ENCODE assay signal across 8 cellular contexts in genomic region chr1:5990913-5991783, GRCh38. TPM values are rescaled to one million over a fixed set of nuclear protein-coding genes. Genes with fewer than 3 reads are reported as not detected.
DNase-seq lines count a peak whose midpoint lies in the region; ATAC-seq and TF ChIP-seq lines count a peak whose summit lies in the region.

No MANE protein-coding gene starts in this region.

- TF ChIP-seq CTCF in HL-60 (IDR thresholded peaks at IDR 0.05; ENCODE audit: insufficient read depth, low read length) (no peak), esophagus muscularis mucosa (IDR thresholded peaks at IDR 0.05) (no peak), uterus (IDR thresholded peaks at IDR 0.05) (no peak)

- intact Hi-C loops in esophagus muscularis mucosa (cut with DNase I) = loop anchor here (10.0 kb wide), 1 partner anchor 204 kb away; the partner anchor contains the start of gene RPL22
- intact Hi-C loops in uterus (cut with DNase I; ENCODE audit: low total_unique reads) = no loop called here

- H3K4me2 ChIP-seq in BLaER1 treated with 17β-estradiol and CSF1 and Interleukin-3, amounts not matched to agents 10 nM and 100 nM = peak overlapping the region; percentile 91 to 99 (median 98)

- no peaks in the 10 kb centered on the region for H3K9me3 Mint-ChIP-seq in activated CD8-positive, alpha-beta T cell treated with anti-CD3 and anti-CD28 coated beads, Interleukin-2, amount 10 ng/mL, durations not matched to agents 7 days and 5 days (ENCODE audit: insufficient read depth)
- no peaks in the 10 kb centered on the region for H3K9me3 Mint-ChIP-seq in naive B cell

- peak overlapping the region; percentile 62 to 87 (median 76) for H3K4me3 ChIP-seq in BLaER1 treated with 17β-estradiol and CSF1 and Interleukin-3, amounts not matched to agents 10 nM and 100 nM
- H3K4me3 ChIP-seq in HL-60 (replicated peaks; ENCODE audit: insufficient read depth, low read length) (peak overlapping the region; percentile 94), esophagus muscularis mucosa (peak overlapping the region; percentile 62 to 97 (median 72)), uterus (peak overlapping the region; percentile 77 to 83)

- TF ChIP-seq POLR2A in esophagus muscularis mucosa (IDR thresholded peaks at IDR 0.05; ENCODE audit: low read depth) = no peak
- TF ChIP-seq POLR2A in uterus (IDR thresholded peaks at IDR 0.05) = no peak

- H4K20me1 ChIP-seq in BLaER1 treated with 17β-estradiol and CSF1 and Interleukin-3, amounts not matched to agents 10 nM and 100 nM = peaks cover 0 to 58% (median 30%) of the 10 kb centered on the region in 11 experiments; a peak in 15 of 22 replicates

- H3K27ac Mint-ChIP-seq in activated CD8-positive, alpha-beta T cell treated with anti-CD3 and anti-CD28 coated beads, Interleukin-2, amount 10 ng/mL, durations not matched to agents 7 days and 5 days = peak overlapping the region; percentile 83
- peak overlapping the region; percentile 89 to 98 (median 94) for H3K27ac Mint-ChIP-seq in naive B cell

- H3K36me3 ChIP-seq in BLaER1 treated with 17β-estradiol and CSF1 and Interleukin-3, amounts not matched to agents 10 nM and 100 nM = peaks cover 0 to 22% (median 9%) of the 10 kb centered on the region in 11 experiments; a peak in 16 of 22 replicates
- H3K36me3 ChIP-seq in esophagus muscularis mucosa (no peaks in the 10 kb centered on the region), uterus (no peaks in the 10 kb centered on the region)

- DNase-seq in HL-60 (ENCODE audit: low read depth in 1 of 2, low spot score in 1 of 2) = peak; percentile 9 to 18
- peak; percentile 49 for DNase-seq in activated CD8-positive, alpha-beta T cell treated with anti-CD3 and anti-CD28 coated beads, Interleukin-2, amount 10 ng/mL, durations not matched to agents 7 days and 5 days
- DNase-seq in esophagus muscularis mucosa (ENCODE audit: extremely low spot score) = no peak
- peak; percentile 43 for DNase-seq in naive B cell
- DNase-seq in uterus = peak in 1 of 2 donors; percentile 44

- H3K9ac ChIP-seq in BLaER1 treated with 17β-estradiol and CSF1 and Interleukin-3, amounts not matched to agents 10 nM and 100 nM = peak overlapping the region; percentile 71 to 99 (median 94); a peak in 21 of 22 replicates

- no peaks in the 10 kb centered on the region for H3K27me3 ChIP-seq in BLaER1 treated with 17β-estradiol and CSF1 and Interleukin-3, amounts not matched to agents 10 nM and 100 nM
- H3K27me3 ChIP-seq in HL-60 (ENCODE audit: insufficient read depth, poor library complexity, severe bottlenecking) = no peaks in the 10 kb centered on the region
- H3K27me3 ChIP-seq in esophagus muscularis mucosa = no peaks in the 10 kb centered on the region
- H3K27me3 ChIP-seq in uterus = no peaks in the 10 kb centered on the region

- no peaks in the 10 kb centered on the region for H3K9me3 ChIP-seq in BLaER1 treated with 17β-estradiol and CSF1 and Interleukin-3, amounts not matched to agents 10 nM and 100 nM (replicated peaks in 1 of 11)
- no peaks in the 10 kb centered on the region for H3K9me3 ChIP-seq in esophagus muscularis mucosa
- no peaks in the 10 kb centered on the region for H3K9me3 ChIP-seq in uterus

- H3K4me1 Mint-ChIP-seq in activated CD8-positive, alpha-beta T cell treated with anti-CD3 and anti-CD28 coated beads, Interleukin-2, amount 10 ng/mL, durations not matched to agents 7 days and 5 days (ENCODE audit: low read depth) = peaks cover 32% of the 10 kb centered on the region
- H3K4me1 Mint-ChIP-seq in naive B cell = peaks cover 33 to 38% (median 33%) of the 10 kb centered on the region in 3 donors

- peak overlapping the region in 10 of 11 experiments; percentile 27 to 99 (median 53); a peak in 17 of 22 replicates for H3K27ac ChIP-seq in BLaER1 treated with 17β-estradiol and CSF1 and Interleukin-3, amounts not matched to agents 10 nM and 100 nM
- H3K27ac ChIP-seq in HL-60 (replicated peaks) = peak overlapping the region; percentile 92
- peak overlapping the region; percentile 88 to 97 (median 90) for H3K27ac ChIP-seq in esophagus muscularis mucosa (replicated peaks in 1 of 4)
- H3K27ac ChIP-seq in uterus = peak overlapping the region; percentile 0 to 89

- H3K4me1 ChIP-seq in BLaER1 treated with 17β-estradiol and CSF1 and Interleukin-3, amounts not matched to agents 10 nM and 100 nM = peaks cover 39 to 48% (median 45%) of the 10 kb centered on the region in 10 experiments
- H3K4me1 ChIP-seq in esophagus muscularis mucosa = peaks cover 15 to 43% (median 25%) of the 10 kb centered on the region in 4 donors
- H3K4me1 ChIP-seq in uterus = peaks cover 3 to 6% of the 10 kb centered on the region in 2 donors

- ATAC-seq in activated CD8-positive, alpha-beta T cell treated with anti-CD3 and anti-CD28 coated beads, Interleukin-2, amount 10 ng/mL, durations not matched to agents 7 days and 5 days = peak; percentile 2
- ATAC-seq in naive B cell (ENCODE audit: low read depth in 2 of 2) = no peak
- no peak for ATAC-seq in GM21381 (IDR thresholded peaks at IDR 0.05; ENCODE audit: unreplicated experiment)
- ATAC-seq in GM21423 (IDR thresholded peaks at IDR 0.05; ENCODE audit: unreplicated experiment) = no peak

- H3K4me3 Mint-ChIP-seq in activated CD8-positive, alpha-beta T cell treated with anti-CD3 and anti-CD28 coated beads, Interleukin-2, amount 10 ng/mL, durations not matched to agents 7 days and 5 days = peak overlapping the region; percentile 83
- H3K4me3 Mint-ChIP-seq in naive B cell = peak overlapping the region; percentile 87 to 99 (median 92)

- POLR2A ChIA-PET in activated CD8-positive, alpha-beta T cell treated with anti-CD3 and anti-CD28 coated beads, Interleukin-2, amount 10 ng/mL, durations not matched to agents 7 days and 5 days (lab: Charles Lee) = interaction anchor here (8.2 kb wide), 1 partner anchor 37 kb away, joined by 105 read pairs; no protein-coding TSS in a partner anchor

- CTCF ChIA-PET in activated CD8-positive, alpha-beta T cell treated with anti-CD3 and anti-CD28 coated beads, Interleukin-2, amount 10 ng/mL, durations not matched to agents 7 days and 5 days (lab: Charles Lee) = interaction anchor here (1.1 to 3.4 kb wide), 4 partner anchors 18 to 43 kb away, joined by 3 to 13 read pairs (median 3); no protein-coding TSS in a partner anchor

- H3K36me3 Mint-ChIP-seq in activated CD8-positive, alpha-beta T cell treated with anti-CD3 and anti-CD28 coated beads, Interleukin-2, amount 10 ng/mL, durations not matched to agents 7 days and 5 days (ENCODE audit: low read depth) = peaks cover 11% of the 10 kb centered on the region
- no peaks in the 10 kb centered on the region for H3K36me3 Mint-ChIP-seq in naive B cell

- no peaks in the 10 kb centered on the region for H3K27me3 Mint-ChIP-seq in activated CD8-positive, alpha-beta T cell treated with anti-CD3 and anti-CD28 coated beads, Interleukin-2, amount 10 ng/mL, durations not matched to agents 7 days and 5 days (ENCODE audit: low read depth)
- no peaks in the 10 kb centered on the region for H3K27me3 Mint-ChIP-seq in naive B cell

- 15% methylated on average over 37 of the region's 53 CpGs for WGBS in esophagus muscularis mucosa

- no peak for TF ChIP-seq EP300 in esophagus muscularis mucosa (IDR thresholded peaks at IDR 0.05)

RNA-seq across cellular contexts. Expression of gene NPHP4, which starts 1.1 kb away (rescaled TPM):
- 10 to 100 TPM; 15.6 to 17.2 TPM for total RNA-seq in activated CD8-positive, alpha-beta T cell treated with anti-CD3 and anti-CD28 coated beads, Interleukin-2, amount 10 ng/mL, durations not matched to agents 7 days and 5 days
- 1 to 10 TPM; 6.5 to 9.1 (median 8.0) TPM for total RNA-seq in esophagus muscularis mucosa
- 1 to 10 TPM in 2 of 6 donors, under 1 TPM in 3, not detected in 1; 0.51 to 1.1 (median 0.68) TPM for polyA plus RNA-seq in naive B cell (ENCODE audit: low read depth in 6 of 6)
- total RNA-seq in uterus = 10 to 100 TPM in 2 of 4 donors, 1 to 10 TPM in 2; 1.3 to 16.2 (median 7.0) TPM

RNA-seq across cellular contexts. Expression of gene KCNAB2, which starts 54.5 kb away (rescaled TPM):
- total RNA-seq in activated CD8-positive, alpha-beta T cell treated with anti-CD3 and anti-CD28 coated beads, Interleukin-2, amount 10 ng/mL, durations not matched to agents 7 days and 5 days = 100 to 1,000 TPM; 343 to 360 TPM
- 10 to 100 TPM; 10.4 to 19.3 (median 13.2) TPM for total RNA-seq in esophagus muscularis mucosa
- polyA plus RNA-seq in naive B cell (ENCODE audit: low read depth in 6 of 6) = 10 to 100 TPM; 10.2 to 16.8 (median 13.9) TPM
- total RNA-seq in uterus = 10 to 100 TPM in 2 of 4 donors, 1 to 10 TPM in 2; 1.5 to 21.2 (median 12.9) TPM

Comparison
In these comparisons a context has a peak if more than half of its experiments do, and no peak if none do; other contexts are left out.
1. RNA of gene KCNAB2, which starts 54.5 kb away (total RNA-seq): 343 to 360 TPM in activated CD8-positive, alpha-beta T cell treated with anti-CD3 and anti-CD28 coated beads, Interleukin-2, amount 10 ng/mL, durations not matched to agents 7 days and 5 days; 1.5 to 21.2 TPM in uterus and 10.4 to 19.3 TPM in esophagus muscularis mucosa; every median in the first group is over 10 times any median in the second.
2. Peak in every context shown above with its lines, with median percentiles within 50 percentile points of each other: H3K27ac ChIP-seq and H3K4me3 ChIP-seq.